ENCODE assay signal across 2 cellular contexts in the genomic region with DNA sequence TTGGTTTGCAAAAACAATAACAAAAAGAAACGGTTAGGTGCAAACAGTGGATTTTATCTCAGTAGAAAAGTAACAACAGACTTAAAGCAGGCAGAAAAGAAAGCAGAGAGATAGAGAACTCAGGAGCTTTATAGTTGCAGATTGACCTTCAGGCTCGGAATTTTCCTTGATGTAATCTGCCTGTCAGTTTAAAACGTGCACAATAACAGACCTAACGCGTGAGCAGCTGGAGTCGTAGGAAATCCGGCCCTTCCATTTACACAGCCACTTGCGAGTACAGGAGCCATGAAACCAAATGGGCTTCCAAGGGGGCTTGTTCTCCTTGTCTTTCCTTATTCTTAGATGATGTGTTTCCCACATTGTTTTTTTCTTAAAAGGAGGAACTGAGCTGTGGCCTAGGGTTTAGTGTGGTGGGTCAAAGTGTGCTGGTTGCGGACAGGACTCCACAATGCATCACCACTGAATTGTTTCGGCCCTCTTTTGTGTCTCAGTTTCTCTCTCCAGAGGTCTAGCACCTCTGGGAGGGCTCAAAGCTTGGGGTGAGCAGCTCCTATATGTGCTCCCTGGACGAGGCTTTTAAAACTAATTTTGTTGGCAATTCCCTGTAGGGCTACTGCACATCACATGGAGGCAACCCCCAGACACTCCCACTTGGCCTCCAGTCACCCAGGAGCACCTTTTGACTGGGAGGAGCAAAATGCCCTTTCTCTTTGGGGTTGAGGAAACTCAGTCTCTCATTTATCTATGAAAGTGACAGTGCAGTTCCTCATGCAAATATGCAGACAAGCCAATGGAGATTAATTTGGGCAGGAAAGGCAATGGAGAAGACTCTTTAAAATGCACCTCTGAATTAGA.
TF ChIP-seq lines count a peak whose summit lies in the region.

No MANE protein-coding gene starts in this region.

TF ChIP-seq in GM23338, 12 proteins besides CTCF, POLR2A, EP300 and RAD21 (continues in another document):
- no peak for TF ChIP-seq NANOG (IDR thresholded peaks at IDR 0.05; ENCODE audit: borderline replicate concordance)
- TF ChIP-seq POLR2AphosphoS5 (IDR thresholded peaks at IDR 0.05; ENCODE audit: low read depth): no peak
- TF ChIP-seq JUNB (IDR thresholded peaks at IDR 0.05; ENCODE audit: unreplicated experiment): no peak
- no peak for TF ChIP-seq EZH2 (IDR thresholded peaks at IDR 0.05; ENCODE audit: low read depth, unreplicated experiment)
- TF ChIP-seq ZNF462 (CRISPR knock-in tag; IDR thresholded peaks at IDR 0.05): no peak
- TF ChIP-seq ZNF331 (CRISPR knock-in tag; IDR thresholded peaks at IDR 0.05; ENCODE audit: low read depth): no peak
- TF ChIP-seq CREB1 (CRISPR knock-in tag; IDR thresholded peaks at IDR 0.05; ENCODE audit: low read depth): no peak
- TF ChIP-seq ETS1 (IDR thresholded peaks at IDR 0.05): no peak
- TF ChIP-seq ZNF114 (CRISPR knock-in tag; IDR thresholded peaks at IDR 0.05): no peak
- TF ChIP-seq STAT1 (IDR thresholded peaks at IDR 0.05; ENCODE audit: unreplicated experiment): no peak

TF ChIP-seq in endothelial cell of umbilical vein, 7 proteins besides CTCF, POLR2A, EP300 and RAD21:
- no peak for TF ChIP-seq POLR2AphosphoS5 (IDR thresholded peaks at IDR 0.05; ENCODE audit: insufficient read depth, low read depth, low read length)
- TF ChIP-seq MYC (IDR thresholded peaks at IDR 0.05; ENCODE audit: low read depth, low read length): no peak
- TF ChIP-seq GATA2 (IDR thresholded peaks at IDR 0.05; ENCODE audit: insufficient read depth, insufficient read length, low read depth, low read length): no peak
- TF ChIP-seq JUN (IDR thresholded peaks at IDR 0.05; ENCODE audit: borderline replicate concordance, insufficient read depth, insufficient read length, low read depth): no peak
- no peak for TF ChIP-seq FOS (IDR thresholded peaks at IDR 0.05; ENCODE audit: borderline replicate concordance, insufficient read depth, low read length)
- TF ChIP-seq, protein P1, sequence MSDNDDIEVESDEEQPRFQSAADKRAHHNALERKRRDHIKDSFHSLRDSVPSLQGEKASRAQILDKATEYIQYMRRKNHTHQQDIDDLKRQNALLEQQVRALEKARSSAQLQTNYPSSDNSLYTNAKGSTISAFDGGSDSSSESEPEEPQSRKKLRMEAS (IDR thresholded peaks at IDR 0.05; ENCODE audit: insufficient read depth, insufficient read length): no peak
- no peak for TF ChIP-seq EZH2 (IDR thresholded peaks at IDR 0.05; ENCODE audit: borderline replicate concordance, low read depth, low read length, severe bottlenecking)
